In the genomic region with DNA sequence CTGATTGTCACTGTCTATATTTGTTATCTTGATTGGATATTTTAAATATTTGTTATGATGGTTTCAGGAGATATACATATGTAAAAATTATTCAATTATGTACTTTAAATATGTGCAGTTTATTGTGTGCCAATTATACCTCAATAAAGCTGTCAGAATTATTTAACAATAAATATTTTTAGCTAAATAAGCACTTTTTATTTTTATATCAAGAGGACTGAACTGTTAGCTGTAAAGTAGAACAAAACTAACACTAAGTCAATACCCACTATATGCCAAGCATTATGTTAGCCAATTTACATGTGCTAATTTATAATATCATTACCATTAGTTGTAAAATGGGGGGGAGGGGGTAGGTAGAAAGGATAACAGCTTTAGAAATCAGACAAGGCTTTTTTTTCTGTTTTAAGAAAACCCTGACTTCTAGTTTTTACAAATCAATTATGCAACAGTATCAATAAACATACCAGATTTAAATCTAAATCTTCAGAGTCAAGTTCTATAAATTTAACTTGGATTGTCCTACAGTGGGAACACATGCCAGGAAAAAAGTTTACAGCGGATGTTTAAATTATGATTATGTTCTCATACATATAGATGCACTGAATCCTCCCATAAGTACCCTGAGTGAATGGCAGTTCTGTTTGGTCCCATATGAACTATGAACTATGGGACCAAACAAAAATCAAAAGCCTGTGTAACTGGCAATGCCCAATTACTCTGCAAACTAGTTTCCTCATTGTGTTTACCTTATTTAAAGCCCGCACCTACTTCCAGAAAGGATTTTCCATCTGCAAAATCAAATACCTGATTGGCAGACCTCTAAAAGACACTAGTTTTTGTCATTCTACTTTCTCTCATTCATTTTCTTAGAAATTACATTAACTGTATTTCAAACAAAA, we compare ENCODE assay signal across 19 cellular contexts. TPM values are rescaled to one million over a fixed set of nuclear protein-coding genes. Genes with fewer than 3 reads are reported as not detected.
DNase-seq lines count a peak whose midpoint lies in the region; ATAC-seq, FAIRE-seq and TF ChIP-seq lines count a peak whose summit lies in the region.
"Had no signal": no experiment of that assay in that cellular context is flagged by ENCODE, and none has a peak within 500 bp of the region (broad histone marks: within the 10 kb centered on the region; RNA-seq: fewer than 3 reads in every experiment).

No MANE protein-coding gene starts in this region.

- WGBS in GM23248 (ENCODE audit: low coverage in 1 of 2, low lambda C conversion rate in 2 of 2, missing lambda C conversion rate in 2 of 2), 2 experiments = 96% methylated on average over 2 of the region's 2 CpGs
- WGBS in GM12878 (ENCODE audit: insufficient coverage, insufficient replicate concordance, low lambda C conversion rate, missing lambda C conversion rate) = 98% methylated on average over 2 of the region's 2 CpGs

- DNase-seq in A673 (ENCODE audit: low spot score) (no peak), GM23248 (no peak), GM12878 (ENCODE audit: low read depth, low spot score) (no peak), mucosa of descending colon (peak in 1 of 3 donors; percentile 25), RPMI8226 (no peak), NCI-H526 treated with DMSO at 0.1 percent for 48 hours (lab: John Stamatoyannopoulos, UW) (no peak), NCI-H1092 (lab: John Stamatoyannopoulos, UW) (no peak)
- DNase-seq: activated CD4-positive, alpha-beta memory T cell treated with anti-CD3 and anti-CD28 coated beads for 36 hours; AML-193; brain microvascular endothelial cell; DMS79 treated with DMSO at 0.1 percent for 48 hours; effector CD4-positive, alpha-beta T cell; NCI-H82; SIG-M5; stimulated activated CD4-positive, alpha-beta T cell treated with anti-CD3 and anti-CD28 coated beads, Interleukin-4, amount 100 ng/mL, for 4 hours; upper lobe of right lung had no signal

- H3K36me3 ChIP-seq in A673 (ENCODE audit: insufficient read depth, low read length, poor library complexity, severe bottlenecking) (no peaks in the 10 kb centered on the region), GM23248 (ENCODE audit: low read depth) (no peaks in the 10 kb centered on the region), GM12878 (ENCODE audit: control insufficient read depth in 2 of 2, insufficient read depth in 2 of 2, low read length in 1 of 2) (no peaks in the 10 kb centered on the region), mucosa of descending colon (ENCODE audit: low read depth) (no peaks in the 10 kb centered on the region)
- H3K36me3 ChIP-seq: brain microvascular endothelial cell, upper lobe of right lung had no signal

- TF ChIP-seq RAD21 in GM12878 (IDR thresholded peaks at IDR 0.05; ENCODE audit: insufficient read depth, low read depth, low read length) = no peak

- POLR2A ChIA-PET in A673 (lab: Charles Lee; ENCODE audit: low non-redundant PET) (interaction anchor here (0.6 kb wide), 1 partner anchor 114 kb away, joined by 9 read pairs; no protein-coding TSS in a partner anchor), GM12878 (lab: Charles Lee) (interaction anchor here (0.9 to 1.2 kb wide), 4 partner anchors 9 to 30 kb away, joined by 3 to 8 read pairs (median 4); a partner anchor contains a TSS)

- H3K27ac ChIP-seq in A673 (ENCODE audit: low read depth, low read length, poor library complexity, severe bottlenecking) = no peak overlapping the region
- H3K27ac ChIP-seq in GM23248 = no peak overlapping the region
- no peak overlapping the region for H3K27ac ChIP-seq in GM12878 (ENCODE audit: control insufficient read depth, insufficient read depth)
- H3K27ac ChIP-seq: brain microvascular endothelial cell, upper lobe of right lung had no signal

- H4K20me1 ChIP-seq in GM23248 (ENCODE audit: insufficient read depth) (no peaks in the 10 kb centered on the region; the same call in 1 of the 2 replicates), GM12878 (ENCODE audit: control insufficient read depth, insufficient read depth) (no peaks in the 10 kb centered on the region)

- peaks cover 21% of the 10 kb centered on the region; the same call in 1 of the 2 replicates for H3F3A ChIP-seq in GM23248 (ENCODE audit: insufficient read depth)

- H3K4me1 ChIP-seq in A673 (ENCODE audit: insufficient read depth, low read length, poor library complexity, severe bottlenecking) = peaks cover 12% of the 10 kb centered on the region
- peaks cover 15% of the 10 kb centered on the region; the same call in 1 of the 2 replicates for H3K4me1 ChIP-seq in GM23248 (ENCODE audit: insufficient read depth)
- H3K4me1 ChIP-seq in GM12878 (ENCODE audit: control insufficient read depth, insufficient read depth, low read length) = no peaks in the 10 kb centered on the region
- peaks cover 21% of the 10 kb centered on the region for H3K4me1 ChIP-seq in mucosa of descending colon (ENCODE audit: low read depth)

- no peaks in the 10 kb centered on the region for H3K9me3 ChIP-seq in A673 (ENCODE audit: low read depth, low read length, poor library complexity, severe bottlenecking)
- no peaks in the 10 kb centered on the region for H3K9me3 ChIP-seq in GM23248 (ENCODE audit: low read depth)
- no peaks in the 10 kb centered on the region for H3K9me3 ChIP-seq in GM12878 (replicated peaks; ENCODE audit: control insufficient read depth, insufficient read depth, low read length)
- H3K9me3 ChIP-seq in mucosa of descending colon = no peaks in the 10 kb centered on the region
- H3K9me3 ChIP-seq: upper lobe of right lung had no signal

- no peak for ATAC-seq in GM12878
- ATAC-seq in mucosa of descending colon = peak; percentile 43
- ATAC-seq in HG02642 (IDR thresholded peaks at IDR 0.05; ENCODE audit: poor library complexity, unreplicated experiment) = no peak
- ATAC-seq: GM23338, upper lobe of right lung had no signal

- H3K4me3 ChIP-seq in A673 (ENCODE audit: low read depth, low read length, poor library complexity, severe bottlenecking) (peak overlapping the region; percentile 0), GM23248 (peak overlapping the region; percentile 87; the same call in 1 of the 2 replicates), GM12878 (no peak overlapping the region), mucosa of descending colon (no peak overlapping the region)
- H3K4me3 ChIP-seq: lung had no signal

- no peaks in the 10 kb centered on the region for H3K9me2 ChIP-seq in GM23248 (ENCODE audit: insufficient read depth)

- H3K79me2 ChIP-seq in GM23248 (ENCODE audit: insufficient read depth) = peaks cover 67% of the 10 kb centered on the region
- H3K79me2 ChIP-seq in GM12878 (ENCODE audit: control insufficient read depth, insufficient read depth, low read length) = peaks cover 11% of the 10 kb centered on the region

- SMC1A ChIA-PET in GM12878 (lab: Charles Lee; ENCODE audit: uncharacterized antibody, unreplicated experiment) = interaction anchor here (0.9 to 2.6 kb wide), 6 partner anchors 9 to 77 kb away, joined by 3 to 10 read pairs (median 6); no protein-coding TSS in a partner anchor

- TF ChIP-seq CTCF in A673 (conservative IDR thresholded peaks at IDR 0.05; ENCODE audit: low read depth, low read length) (no peak), GM12878 (IDR thresholded peaks at IDR 0.05 in 2 of 3, conservative IDR thresholded peaks at IDR 0.05 in 1 of 3; ENCODE audit: control insufficient read depth in 2 of 3, extremely low read depth in 1 of 3, insufficient read depth in 1 of 3, low read depth in 3 of 3, low read length in 3 of 3) (no peak), mucosa of descending colon (IDR thresholded peaks at IDR 0.05) (no peak)

- BruUV-seq in A673 (replicated peaks; lab: Mats Ljungman, UMichigan) (no TSS peak), GM12878 (replicated peaks; lab: Mats Ljungman, UMichigan) (no TSS peak)

- TF ChIP-seq POLR2A in GM12878 (IDR thresholded peaks at IDR 0.05; ENCODE audit: low read depth, low read length) = no peak

- FAIRE-seq in GM12878 (lab: Jason Lieb, UNC) = no peak

- no peak for TF ChIP-seq EP300 in GM12878 (IDR thresholded peaks at IDR 0.05; ENCODE audit: borderline replicate concordance in 1 of 2, control insufficient read depth in 1 of 2, low read depth in 2 of 2, low read length in 2 of 2)

- no peaks in the 10 kb centered on the region for H3K27me3 ChIP-seq in A673 (replicated peaks; ENCODE audit: insufficient read depth, low read depth, low read length, poor library complexity)
- no peaks in the 10 kb centered on the region for H3K27me3 ChIP-seq in GM23248 (replicated peaks; ENCODE audit: insufficient read depth)
- H3K27me3 ChIP-seq in GM12878 (replicated peaks in 1 of 2; ENCODE audit: control insufficient read depth in 2 of 2, insufficient read depth in 2 of 2, low read length in 1 of 2) = no peaks in the 10 kb centered on the region
- H3K27me3 ChIP-seq: brain microvascular endothelial cell, upper lobe of right lung had no signal

- RAD21 ChIA-PET in GM12878 (lab: Charles Lee; ENCODE audit: unreplicated experiment) = interaction anchor here (0.7 to 1.9 kb wide), 3 partner anchors 10 to 13 kb away, joined by 3 to 11 read pairs (median 3); no protein-coding TSS in a partner anchor

- H2AFZ ChIP-seq in GM23248 (no peak overlapping the region), GM12878 (ENCODE audit: control insufficient read depth, low read depth, low read length) (no peak overlapping the region)
- H2AFZ ChIP-seq: GM23338 had no signal

- intact Hi-C loops in A673 (cut with micrococcal nuclease; ENCODE audit: unreplicated experiment) = loop anchor here (5.0 kb wide), 1 partner anchor 109 kb away; no protein-coding TSS in a partner anchor
- intact Hi-C loops in GM12878 (cut with micrococcal nuclease; ENCODE audit: unreplicated experiment) = loop anchor here (5.0 kb wide), 1 partner anchor 119 kb away; no protein-coding TSS in a partner anchor
- intact Hi-C loops in mucosa of descending colon (cut with DNase I, micrococcal nuclease) = no loop called here

- H3K4me2 ChIP-seq in GM23248 (ENCODE audit: unreplicated experiment) (no peak overlapping the region), GM12878 (ENCODE audit: control insufficient read depth, insufficient read depth) (peak overlapping the region; percentile 57)

- in situ Hi-C loops in GM23248 (cut with MboI) = no loop called here
- in situ Hi-C loops in GM12878 (cut with MboI) = no loop called here

- no peak overlapping the region for H3K9ac ChIP-seq in GM23248
- H3K9ac ChIP-seq in GM12878 (ENCODE audit: control insufficient read depth, insufficient read depth, low read length) = no peak overlapping the region

- CTCF ChIA-PET in A673 (lab: Charles Lee) (no interaction called here), GM12878 (lab: Yijun Ruan, JAX) (interaction anchor here (0.8 to 4.8 kb wide), 5 partner anchors 10 to 390 kb away, joined by 3 to 42 read pairs (median 3); no protein-coding TSS in a partner anchor)

RNA-seq across cellular contexts. Expression of a gene that starts 2.8 kb away (rescaled TPM):
- total RNA-seq in A673 (2021) = 42.4 and 43.5 TPM in 2 replicates
- 15.3 and 22.2 TPM in 2 replicates for total RNA-seq in GM23248 (2014; rRNA removed; shearing (Covaris generic))
- polyA plus RNA-seq in GM23248 (2016; fragmentation: Nextera tagmentation; extraction: Ambion mirVana) = 7.5 and 9.5 TPM in 2 replicates
- 118 and 125 TPM in 2 replicates for total RNA-seq in GM12878 (2013; cell fraction: nucleolus; rRNA removed)
- 15.5 and 22.3 TPM in 2 replicates for total RNA-seq in GM12878 (2014; rRNA removed)
- 26.7 and 30.4 TPM in 2 replicates for total RNA-seq in GM12878 (2014; rRNA removed; fragmentation: Illumina TruSeq; extraction: Trizol)
- 22.8 and 26.7 TPM in 2 replicates for total RNA-seq in GM12878 (2021)
- polyA plus RNA-seq in GM12878 (2011; ENCODE audit: low read depth) = 3.7 TPM
- polyA plus RNA-seq in GM12878 (2011; rRNA removed) = 12.9 and 17.2 TPM in 2 replicates
- 5.7 and 6.7 TPM in 2 replicates for polyA plus RNA-seq in GM12878 (2011; cell fraction: cytosol; rRNA removed)
- 13.4 and 17.6 TPM in 2 replicates for polyA plus RNA-seq in GM12878 (2011; cell fraction: nucleus; rRNA removed)
- 6.0 and 6.7 TPM in 2 replicates for polyA plus RNA-seq in GM12878 (2012)
- polyA plus RNA-seq in GM12878 (2014; fragmentation: Illumina TruSeq; extraction: Trizol) = 14.4 and 19.3 TPM in 2 replicates
- 1 to 10 TPM; 5.6 to 5.7 TPM for polyA plus RNA-seq in GM12878 (2014; fragmentation: Nextera tagmentation; extraction: Ambion mirVana)
- polyA plus RNA-seq in GM12878 (2014; rRNA removed) = 7.7 and 8.3 TPM in 2 replicates
- polyA plus RNA-seq in GM12878 (2016; fragmentation: Nextera tagmentation; extraction: Ambion mirVana) = 10 to 100 TPM; 15.0 to 18.4 TPM
- polyA minus RNA-seq in GM12878 (2011; rRNA and poly(A)+ RNA removed) = 35.8 and 37.0 TPM in 2 replicates
- polyA minus RNA-seq in GM12878 (2011; cell fraction: cytosol; rRNA and poly(A)+ RNA removed) = 9.5 and 11.7 TPM in 2 replicates
- 39.4 and 75.8 TPM in 2 replicates for polyA minus RNA-seq in GM12878 (2011; cell fraction: nucleus; rRNA and poly(A)+ RNA removed)
- total RNA-seq in mucosa of descending colon = 10 to 100 TPM; 64.4 to 92.1 (median 90.6) TPM

RNA-seq across cellular contexts. Expression of a gene that starts 19.9 kb away (rescaled TPM):
- 14.4 and 14.6 TPM in 2 replicates for total RNA-seq in A673 (2021)
- total RNA-seq in GM23248 (2014; rRNA removed; shearing (Covaris generic)) = 5.6 and 6.6 TPM in 2 replicates
- 9.5 and 9.9 TPM in 2 replicates for polyA plus RNA-seq in GM23248 (2016; fragmentation: Nextera tagmentation; extraction: Ambion mirVana)
- total RNA-seq in GM12878 (2013; cell fraction: nucleolus; rRNA removed) = 6.2 and 8.1 TPM in 2 replicates
- 5.3 and 6.9 TPM in 2 replicates for total RNA-seq in GM12878 (2014; rRNA removed)
- 8.6 and 11.7 TPM in 2 replicates for total RNA-seq in GM12878 (2014; rRNA removed; fragmentation: Illumina TruSeq; extraction: Trizol)
- 6.0 and 6.3 TPM in 2 replicates for total RNA-seq in GM12878 (2021)
- polyA plus RNA-seq in GM12878 (2011; ENCODE audit: low read depth) = 2.3 TPM
- 7.8 and 12.8 TPM in 2 replicates for polyA plus RNA-seq in GM12878 (2011; rRNA removed)
- polyA plus RNA-seq in GM12878 (2011; cell fraction: cytosol; rRNA removed) = 2.2 and 2.5 TPM in 2 replicates
- 5.0 and 7.4 TPM in 2 replicates for polyA plus RNA-seq in GM12878 (2011; cell fraction: nucleus; rRNA removed)
- polyA plus RNA-seq in GM12878 (2012) = 4.8 and 6.6 TPM in 2 replicates
- 11.6 and 11.8 TPM in 2 replicates for polyA plus RNA-seq in GM12878 (2014; fragmentation: Illumina TruSeq; extraction: Trizol)
- polyA plus RNA-seq in GM12878 (2014; fragmentation: Nextera tagmentation; extraction: Ambion mirVana) = 1 to 10 TPM; 7.6 to 8.0 TPM
- polyA plus RNA-seq in GM12878 (2014; rRNA removed) = 6.6 and 9.3 TPM in 2 replicates
- polyA plus RNA-seq in GM12878 (2016; fragmentation: Nextera tagmentation; extraction: Ambion mirVana) = 10 to 100 TPM; 22.2 to 26.7 TPM
- 1.4 and 1.8 TPM in 2 replicates for polyA minus RNA-seq in GM12878 (2011; rRNA and poly(A)+ RNA removed)
- 2.1 and 4.0 TPM in 2 replicates for polyA minus RNA-seq in GM12878 (2011; cell fraction: cytosol; rRNA and poly(A)+ RNA removed)
- 2.5 and 7.6 TPM in 2 replicates for polyA minus RNA-seq in GM12878 (2011; cell fraction: nucleus; rRNA and poly(A)+ RNA removed)
- 1 to 10 TPM; 3.0 to 9.4 (median 3.3) TPM for total RNA-seq in mucosa of descending colon

Comparison
In these comparisons a context has a peak if more than half of its experiments do, and no peak if none do; other contexts are left out.
1. H3K4me3 ChIP-seq: peak in A673 (single experiment) and GM23248 (single experiment); none in GM12878 (single experiment) and mucosa of descending colon (single experiment).
2. intact Hi-C loops: an anchor here in A673 (5.0 kb wide) and GM12878 (5.0 kb wide); none called in mucosa of descending colon.